In the genomic region with DNA sequence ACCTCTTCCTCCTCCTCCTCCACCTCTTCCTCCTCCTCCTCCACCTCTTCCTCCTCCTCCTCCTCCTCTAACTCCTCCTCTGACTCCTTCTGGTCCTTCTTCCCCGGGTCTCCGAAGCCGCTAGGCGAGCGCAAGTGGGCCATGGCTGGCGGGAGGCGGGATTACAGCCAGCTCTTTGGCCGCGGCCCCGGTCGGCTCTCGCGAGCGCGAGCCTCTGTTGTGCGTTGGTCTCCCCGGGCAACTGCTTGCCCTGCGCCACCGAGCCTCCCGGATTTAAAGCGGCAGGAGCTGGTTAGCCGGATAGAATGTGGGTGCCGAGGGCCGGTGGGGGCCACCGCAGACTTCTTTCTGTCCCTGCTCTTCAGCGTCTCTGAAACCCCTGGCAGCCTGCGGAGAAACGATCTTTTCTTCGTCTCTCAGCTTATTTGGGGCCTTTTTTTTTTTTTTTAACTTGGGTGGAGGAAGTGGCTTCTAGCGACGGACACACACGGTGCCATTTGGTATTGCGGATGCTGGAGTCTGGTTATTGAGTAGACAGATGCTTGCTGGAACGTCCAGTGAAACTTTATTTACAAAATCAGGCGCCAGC, we compare ENCODE assay signal across 8 cellular contexts. TPM values are rescaled to one million over a fixed set of nuclear protein-coding genes. Genes with fewer than 3 reads are reported as not detected.
DNase-seq lines count a peak whose midpoint lies in the region; ATAC-seq lines count a peak whose summit lies in the region.

A gene (minus strand): TSS at position 165 of the 589 bp plus-strand sequence. CDS start 22 bp downstream, at position 143.

- H3K4me1 ChIP-seq in iPS-18a (ENCODE audit: control insufficient read depth, low read depth, low read length) = no peaks in the 10 kb centered on the region
- H3K4me1 ChIP-seq in skeletal muscle tissue (ENCODE audit: control insufficient read depth in 3 of 3, insufficient read depth in 3 of 3, low read length in 3 of 3) = peaks cover 2 to 9% (median 7%) of the 10 kb centered on the region in 3 donors

- H3K9me3 ChIP-seq in iPS-18a (ENCODE audit: control insufficient read depth, low read depth, low read length) (no peaks in the 10 kb centered on the region), skeletal muscle tissue (ENCODE audit: control insufficient read depth in 3 of 3, low read length in 3 of 3) (no peaks in the 10 kb centered on the region)

- H3K9ac ChIP-seq in iPS-18a (ENCODE audit: low read length) (peak within 1 kb of the TSS; percentile 89), skeletal muscle tissue (ENCODE audit: low read depth in 1 of 3, low read length in 3 of 3) (peak within 1 kb of the TSS; percentile 74 to 87 (median 81))

- peak; percentile 88 for DNase-seq in A172 (ENCODE audit: low spot score)
- DNase-seq in NCI-H2081 treated with DMSO at 0.1 percent for 48 hours (lab: John Stamatoyannopoulos, UW) = peak; percentile 71
- DNase-seq in UCSD-AML1 (lab: John Stamatoyannopoulos, UW; ENCODE audit: unreplicated experiment) = peak; percentile 85
- peak; percentile 68 for DNase-seq in brain pericyte (ENCODE audit: low read depth, low spot score)

- peak; percentile 98 for ATAC-seq in GM18519 (IDR thresholded peaks at IDR 0.05; ENCODE audit: low FRiP score, unreplicated experiment)
- peak; percentile 100 for ATAC-seq in HG03045 (IDR thresholded peaks at IDR 0.05; ENCODE audit: unreplicated experiment)

- H3K27me3 ChIP-seq in iPS-18a (ENCODE audit: control insufficient read depth, insufficient read depth, low read length) (no peaks in the 10 kb centered on the region), skeletal muscle tissue (ENCODE audit: control insufficient read depth in 3 of 3, insufficient read depth in 3 of 3, low read length in 3 of 3) (no peaks in the 10 kb centered on the region)

- H3K4me3 ChIP-seq in iPS-18a (ENCODE audit: low read length) = peak within 1 kb of the TSS; percentile 87
- peak within 1 kb of the TSS; percentile 83 to 88 (median 87) for H3K4me3 ChIP-seq in skeletal muscle tissue (ENCODE audit: low read length in 3 of 3)

- H3K36me3 ChIP-seq in iPS-18a (ENCODE audit: control insufficient read depth, low read depth, low read length) (no peaks in the 10 kb centered on the region), skeletal muscle tissue (ENCODE audit: control insufficient read depth in 3 of 3, insufficient read depth in 3 of 3, low read length in 3 of 3) (no peaks in the 10 kb centered on the region)

- H3K27ac ChIP-seq in iPS-18a (ENCODE audit: low read length) (peak within 1 kb of the TSS; percentile 62), skeletal muscle tissue (ENCODE audit: low read depth, low read length) (peak within 1 kb of the TSS; percentile 68)

RNA-seq across cellular contexts. Expression of the gene that starts here (rescaled TPM):
- not detected in 2 replicates for total RNA-seq in A172 (2014; rRNA removed; shearing (Covaris generic))
- total RNA-seq in skeletal muscle tissue = not detected

Comparison
In these comparisons a context has a peak if more than half of its experiments do, and no peak if none do; other contexts are left out.
1. Peak in every context shown above with its lines: DNase-seq, ATAC-seq, H3K4me3 ChIP-seq and H3K27ac ChIP-seq.
2. Peak in DNase-seq in A172; RNA of the gene not detected or under 1 TPM.